Comparison of ENCODE assay signal across 16 cellular contexts in the genomic region with DNA sequence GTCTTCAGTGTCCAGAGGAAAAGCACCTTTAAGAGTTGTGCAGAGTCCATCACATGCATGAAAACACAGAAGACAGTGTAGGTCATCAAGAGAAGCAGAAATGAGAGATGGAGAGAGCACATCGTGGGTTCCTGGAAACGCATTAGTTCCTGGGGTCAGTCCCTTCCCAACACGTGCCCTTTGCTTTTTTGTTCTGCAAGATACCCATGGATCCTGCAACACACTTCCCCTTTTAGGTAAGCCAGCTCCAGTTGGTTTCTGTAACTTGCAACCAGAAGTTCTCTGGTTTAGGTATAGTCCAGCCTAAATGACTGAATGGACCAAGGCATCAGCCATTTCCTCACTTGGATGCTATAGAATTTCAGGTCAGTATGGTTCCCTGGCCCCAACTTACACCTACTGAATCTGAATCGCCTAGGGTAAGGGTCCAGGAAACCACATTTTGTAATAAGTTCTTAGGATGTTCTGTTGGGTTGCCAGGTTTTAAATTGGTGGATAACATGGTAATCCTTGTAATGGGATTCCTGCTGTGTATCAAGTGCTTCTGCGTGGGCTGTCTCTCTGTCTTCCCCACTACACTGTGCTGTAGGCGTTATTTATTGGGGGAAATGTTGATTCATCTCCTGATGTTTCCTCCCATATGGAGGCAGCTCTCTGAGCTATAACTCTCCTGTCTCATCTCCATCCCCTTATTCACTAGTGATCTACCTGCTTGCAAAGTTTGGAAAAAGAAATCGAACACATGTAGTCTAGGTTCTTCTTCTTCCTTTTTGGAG.
DNase-seq lines count a peak whose midpoint lies in the region; TF ChIP-seq lines count a peak whose summit lies in the region.
"Had no signal": no experiment of that assay in that cellular context is flagged by ENCODE, and none has a peak within 500 bp of the region (broad histone marks: within the 10 kb centered on the region; RNA-seq: fewer than 3 reads in every experiment).

No MANE protein-coding gene starts in this region.

- H3K27ac ChIP-seq in coronary artery = no peak overlapping the region
- H3K27ac ChIP-seq: 22Rv1, GM23248, Peyer's patch, SK-N-MC had no signal

- DNase-seq in NCI-H82 (lab: John Stamatoyannopoulos, UW) = peak; percentile 21
- no peak for DNase-seq in NCI-H82 treated with DMSO at 0.1 percent for 48 hours (lab: John Stamatoyannopoulos, UW; ENCODE audit: unreplicated experiment)
- DNase-seq in MV-4-11 (lab: John Stamatoyannopoulos, UW) = peak; percentile 80
- peak; percentile 9 for DNase-seq in coronary artery (ENCODE audit: low spot score)
- DNase-seq in SK-N-DZ (ENCODE audit: low spot score) = no peak
- no peak for DNase-seq in activated naive CD4-positive, alpha-beta T cell treated with anti-CD3 and anti-CD28 coated beads, Interleukin-2, amount 10 ng/mL, durations not matched to agents 7 days and 5 days
- no peak for DNase-seq in NCI-H146 (lab: John Stamatoyannopoulos, UW)
- DNase-seq in UCSD-AML1 (lab: John Stamatoyannopoulos, UW; ENCODE audit: unreplicated experiment) = no peak
- DNase-seq: GDM1, GM23248, NCI-H1436, NCI-H2081, NCI-H748 treated with DMSO at 0.1 percent for 48 hours, Peyer's patch had no signal

- no peaks in the 10 kb centered on the region for H3K4me1 Mint-ChIP-seq in activated naive CD4-positive, alpha-beta T cell treated with anti-CD3 and anti-CD28 coated beads, Interleukin-2, amount 10 ng/mL, durations not matched to agents 7 days and 5 days

- H3K27ac Mint-ChIP-seq in activated naive CD4-positive, alpha-beta T cell treated with anti-CD3 and anti-CD28 coated beads, Interleukin-2, amount 10 ng/mL, durations not matched to agents 7 days and 5 days = no peak overlapping the region

- CTCF ChIA-PET in activated naive CD4-positive, alpha-beta T cell treated with anti-CD3 and anti-CD28 coated beads, Interleukin-2, amount 10 ng/mL, durations not matched to agents 7 days and 5 days (lab: Charles Lee) = no interaction called here

- no peaks in the 10 kb centered on the region for H3K36me3 Mint-ChIP-seq in activated naive CD4-positive, alpha-beta T cell treated with anti-CD3 and anti-CD28 coated beads, Interleukin-2, amount 10 ng/mL, durations not matched to agents 7 days and 5 days

- H3K4me3 ChIP-seq in coronary artery = no peak overlapping the region
- H3K4me3 ChIP-seq: GM23248, Peyer's patch, SK-N-MC had no signal

- H3K4me3 Mint-ChIP-seq in activated naive CD4-positive, alpha-beta T cell treated with anti-CD3 and anti-CD28 coated beads, Interleukin-2, amount 10 ng/mL, durations not matched to agents 7 days and 5 days = no peak overlapping the region

- peaks cover 26% of the 10 kb centered on the region for H3K27me3 Mint-ChIP-seq in activated naive CD4-positive, alpha-beta T cell treated with anti-CD3 and anti-CD28 coated beads, Interleukin-2, amount 10 ng/mL, durations not matched to agents 7 days and 5 days

- H3K9me3 Mint-ChIP-seq in activated naive CD4-positive, alpha-beta T cell treated with anti-CD3 and anti-CD28 coated beads, Interleukin-2, amount 10 ng/mL, durations not matched to agents 7 days and 5 days = no peaks in the 10 kb centered on the region

- no peak for TF ChIP-seq CTCF in coronary artery (IDR thresholded peaks at IDR 0.05)

Comparison
In these comparisons a context has a peak if more than half of its experiments do, and no peak if none do; other contexts are left out.
1. DNase-seq: peak in NCI-H82 (single experiment), MV-4-11 (single experiment) and coronary artery (single experiment); none in NCI-H82 treated with DMSO at 0.1 percent for 48 hours (single experiment), SK-N-DZ (single experiment), activated naive CD4-positive, alpha-beta T cell treated with anti-CD3 and anti-CD28 coated beads, Interleukin-2, amount 10 ng/mL, durations not matched to agents 7 days and 5 days (single experiment), NCI-H146 (single experiment) and UCSD-AML1 (single experiment).